30 cellular contexts compared by ENCODE assay signal in genomic region chr7:23244335-23244635, GRCh38. TPM values are rescaled to one million over a fixed set of nuclear protein-coding genes. Genes with fewer than 3 reads are reported as not detected.
"Had no signal": no experiment of that assay in that cellular context is flagged by ENCODE, and none has a peak within 500 bp of the region (broad histone marks: within the 10 kb centered on the region; RNA-seq: fewer than 3 reads in every experiment).

No MANE protein-coding gene starts in this region.

- H3K4me1 Mint-ChIP-seq: natural killer cell, neural progenitor cell had no signal

- H3K9me3 ChIP-seq: left ventricle myocardium inferior, neutrophil, prostate gland, spleen, tibial nerve, uterus had no signal

- H2AFZ ChIP-seq: hepatocyte, neural progenitor cell had no signal

- H3K4me3 ChIP-seq: hepatocyte, left ventricle myocardium inferior, lung, neural progenitor cell, ovary, prostate gland, skin epidermis, spleen, tibial nerve, uterus had no signal

- H3K27ac ChIP-seq: hepatocyte, neural progenitor cell, neutrophil, ovary, prostate gland, spleen had no signal

- H3K79me2 ChIP-seq: hepatocyte had no signal

- H3K4me1 ChIP-seq: neural progenitor cell, prostate gland had no signal

- H3K27ac Mint-ChIP-seq: mesothelial cell of epicardium; naive B cell; natural killer cell; nephron progenitor cell; neural progenitor cell; stimulated activated memory B cell treated with anti-CD40 and anti-IgM and Interleukin-4, amounts not matched to agents 10 μg/mL and 1 μg/mL and 100 μg/mL, for 72 hours; stimulated activated naive CD8-positive, alpha-beta T cell treated with anti-CD3 and anti-CD28 coated beads, Interleukin-15, amount 100 ng/mL, for 72 hours; type B pancreatic cell had no signal

- H3K9me3 Mint-ChIP-seq: natural killer cell; neural progenitor cell; stimulated activated memory B cell treated with anti-CD40 and anti-IgM and Interleukin-4, amounts not matched to agents 10 μg/mL and 1 μg/mL and 100 μg/mL, for 72 hours; stimulated activated naive CD8-positive, alpha-beta T cell treated with anti-CD3 and anti-CD28 coated beads, Interleukin-15, amount 100 ng/mL, for 72 hours; type B pancreatic cell had no signal

- ATAC-seq: natural killer cell; right cardiac atrium; sciatic nerve; stimulated activated memory B cell treated with anti-CD40 and anti-IgM and Interleukin-4, amounts not matched to agents 10 μg/mL and 1 μg/mL and 100 μg/mL, for 72 hours; stimulated activated naive CD8-positive, alpha-beta T cell treated with anti-CD3 and anti-CD28 coated beads, Interleukin-15, amount 100 ng/mL, for 72 hours had no signal

- H3K9ac ChIP-seq: neural progenitor cell had no signal

- H3K4me3 Mint-ChIP-seq: mesothelial cell of epicardium; naive B cell; natural killer cell; nephron progenitor cell; neural progenitor cell; stimulated activated memory B cell treated with anti-CD40 and anti-IgM and Interleukin-4, amounts not matched to agents 10 μg/mL and 1 μg/mL and 100 μg/mL, for 72 hours; stimulated activated naive CD8-positive, alpha-beta T cell treated with anti-CD3 and anti-CD28 coated beads, Interleukin-15, amount 100 ng/mL, for 72 hours; type B pancreatic cell had no signal

- DNase-seq: islet precursor cell; left ventricle myocardium inferior; mesendoderm; naive B cell; natural killer cell; nephron progenitor cell; occipital lobe; ovary; retina; right cardiac atrium; spleen; stimulated activated CD4-positive, alpha-beta T cell treated with anti-CD3 and anti-CD28 coated beads, Interleukin-1b, Interleukin-23, amount 100 ng/mL, for 48 hours; stimulated activated CD4-positive, alpha-beta T cell treated with anti-CD3 and anti-CD28 coated beads, Interleukin-2, amount 100 ng/mL, for 48 hours; stimulated activated CD4-positive, alpha-beta T cell treated with anti-CD3 and anti-CD28 coated beads, Interleukin-4, amount 100 ng/mL, for 4 hours; stimulated activated CD8-positive, alpha-beta memory T cell treated with anti-CD3 and anti-CD28 coated beads, Interleukin-4, amount 100 ng/mL, for 48 hours; stimulated activated naive CD4-positive, alpha-beta T cell treated with Interleukin-2 at 50 U/mL for 16 hours; stimulated activated naive CD8-positive, alpha-beta T cell treated with anti-CD3 and anti-CD28 coated beads, Interleukin-15, amount 100 ng/mL, for 72 hours; substantia nigra; uterus had no signal

- H3K36me3 ChIP-seq: left ventricle myocardium inferior, neural progenitor cell, neutrophil, ovary, prostate gland, spleen, tibial nerve, uterus had no signal

- H3K27me3 ChIP-seq: ovary, tibial nerve, uterus had no signal

- H3K4me2 ChIP-seq: hepatocyte, neural progenitor cell had no signal

- H3K36me3 Mint-ChIP-seq: mesothelial cell of epicardium; naive B cell; natural killer cell; neural progenitor cell; stimulated activated memory B cell treated with anti-CD40 and anti-IgM and Interleukin-4, amounts not matched to agents 10 μg/mL and 1 μg/mL and 100 μg/mL, for 72 hours; type B pancreatic cell had no signal

RNA-seq across cellular contexts. Expression of gene GPNMB, which starts 2.3 kb away (rescaled TPM):
- total RNA-seq: natural killer cell had no signal
